22 cellular contexts compared by ENCODE assay signal in the genomic region with DNA sequence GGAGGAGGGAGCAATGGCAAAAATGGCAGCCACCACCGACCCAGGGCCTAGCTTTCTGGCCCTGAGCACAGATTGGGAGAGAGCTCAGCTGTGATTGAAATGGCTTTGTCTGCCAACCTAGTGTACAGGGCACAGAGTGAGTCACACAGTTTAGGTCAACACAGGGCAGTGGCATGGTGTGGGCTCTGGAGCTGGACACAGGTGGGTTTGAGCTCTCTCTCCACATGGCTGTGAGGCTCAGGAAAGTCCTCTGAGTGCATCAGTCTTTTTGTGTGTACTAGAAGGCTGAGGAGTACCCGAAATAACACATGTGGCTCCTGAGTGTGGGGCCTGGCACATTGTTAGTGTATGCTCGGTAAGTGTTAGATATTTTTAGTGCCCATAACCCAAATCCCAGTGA.
"Had no signal": no experiment of that assay in that cellular context is flagged by ENCODE, and none has a peak within 500 bp of the region (broad histone marks: within the 10 kb centered on the region; RNA-seq: fewer than 3 reads in every experiment).

No MANE protein-coding gene starts in this region.

- ATAC-seq: activated CD4-positive, CD25-positive, alpha-beta regulatory T cell treated with anti-CD3 and anti-CD28 coated beads, Interleukin-2, amount 50 U/mL, for 24 hours; activated CD8-positive, alpha-beta T cell treated with anti-CD3 and anti-CD28 coated beads, Interleukin-2, amount 10 ng/mL, durations not matched to agents 7 days and 5 days had no signal

- H3K9me3 ChIP-seq: adrenal gland had no signal

- DNase-seq: activated CD4-positive, alpha-beta T cell treated with anti-CD3 and anti-CD28 coated beads for 4 hours; activated CD8-positive, alpha-beta memory T cell treated with anti-CD3 and anti-CD28 coated beads, Interleukin-2, amount 50 U/mL, for 48 hours; activated CD8-positive, alpha-beta T cell treated with anti-CD3 and anti-CD28 coated beads, Interleukin-2, amount 10 ng/mL, durations not matched to agents 7 days and 5 days; activated naive CD4-positive, alpha-beta T cell treated with anti-CD3 and anti-CD28 coated beads, Interleukin-2, amount 50 U/mL, for 16 hours; activated naive CD8-positive, alpha-beta T cell treated with anti-CD3 and anti-CD28 coated beads, Interleukin-2, amount 10 ng/mL, durations not matched to agents 7 days and 5 days; activated T-cell treated with anti-CD3 and anti-CD28 coated beads, Interleukin-2, amount 50 U/mL, for 1 hour; adrenal gland; anterior cingulate cortex; cerebellar nuclear complex; Kasumi-1; MM.1S; NCI-H1105; NCI-H1436; NCI-H1694 treated with DMSO at 0.1 percent for 48 hours; NCI-H2029 treated with DMSO at 0.1 percent for 48 hours; NCI-H345; NCI-H510A; NCI-H69; NK-92 treated with Interleukin-12 subunit alpha and Interleukin-12 subunit beta, amount 100 ng/mL, for 24 hours; OCI-M1; SHP77 treated with DMSO at 0.1 percent for 48 hours had no signal

- H3K36me3 ChIP-seq: adrenal gland had no signal

- H3K27me3 ChIP-seq: adrenal gland had no signal

- H3K27ac ChIP-seq: adrenal gland had no signal

- H3K4me3 ChIP-seq: adrenal gland had no signal
